Comparison of ENCODE assay signal across 23 cellular contexts in the genomic region with DNA sequence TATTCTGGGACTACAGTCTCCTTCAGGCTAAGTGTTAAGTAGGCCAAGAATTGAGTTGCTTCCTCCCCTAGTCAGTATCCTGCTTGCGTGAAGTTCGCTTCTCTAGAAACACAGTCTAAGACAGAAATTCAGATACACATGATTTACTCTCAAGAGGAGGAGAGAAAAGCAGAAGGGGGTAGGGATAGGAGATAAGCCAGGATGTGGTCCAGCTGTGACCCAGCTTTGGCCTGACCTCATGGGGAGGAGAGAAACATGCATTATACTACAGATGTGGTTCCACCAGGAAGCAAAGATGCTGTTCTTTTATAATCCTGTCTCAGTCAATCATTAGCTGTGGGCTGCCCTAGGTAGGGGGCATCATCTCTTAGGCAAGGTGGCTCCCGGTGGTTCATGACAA.
DNase-seq lines count a peak whose midpoint lies in the region; ATAC-seq, FAIRE-seq and TF ChIP-seq lines count a peak whose summit lies in the region.
"Had no signal": no experiment of that assay in that cellular context is flagged by ENCODE, and none has a peak within 500 bp of the region (broad histone marks: within the 10 kb centered on the region; RNA-seq: fewer than 3 reads in every experiment).

No MANE protein-coding gene starts in this region.

- no peak overlapping the region for H3K9ac ChIP-seq in astrocyte (ENCODE audit: low read length)

- H3K36me3 Mint-ChIP-seq in astrocyte (ENCODE audit: low read depth, unreplicated experiment), result peaks cover 2% of the 10 kb centered on the region
- no peaks in the 10 kb centered on the region for H3K36me3 Mint-ChIP-seq in natural killer cell treated with Interleukin-12 subunit alpha and Interleukin-12 subunit beta and Interleukin-15 and Interleukin-18, amount 100 ng/mL, for 72 hours

- H3K27me3 Mint-ChIP-seq in astrocyte (ENCODE audit: low read depth, unreplicated experiment), result no peaks in the 10 kb centered on the region
- H3K27me3 Mint-ChIP-seq in natural killer cell treated with Interleukin-12 subunit alpha and Interleukin-12 subunit beta and Interleukin-15 and Interleukin-18, amount 100 ng/mL, for 72 hours, result peaks cover 0 to 5% of the 10 kb centered on the region in 2 donors
- H3K27me3 Mint-ChIP-seq: B cell; CD4-positive, alpha-beta T cell had no signal

- no peak overlapping the region for H2AFZ ChIP-seq in astrocyte (ENCODE audit: low read depth, low read length)

- no peak for FAIRE-seq in astrocyte (lab: Jason Lieb, UNC)
- FAIRE-seq: GM18507, HepG2, K562 had no signal

- no peak overlapping the region for H3K4me3 Mint-ChIP-seq in astrocyte (ENCODE audit: unreplicated experiment)
- no peak overlapping the region for H3K4me3 Mint-ChIP-seq in natural killer cell treated with Interleukin-12 subunit alpha and Interleukin-12 subunit beta and Interleukin-15 and Interleukin-18, amount 100 ng/mL, for 72 hours
- H3K4me3 Mint-ChIP-seq: B cell; CD4-positive, alpha-beta T cell had no signal

- H3K36me3 ChIP-seq in astrocyte (ENCODE audit: insufficient read depth, low read length), result no peaks in the 10 kb centered on the region

- H3K4me3 ChIP-seq in astrocyte (ENCODE audit: insufficient read depth, low read depth, low read length), result no peak overlapping the region
- H3K4me3 ChIP-seq: A549, K562 had no signal

- ATAC-seq in natural killer cell treated with Interleukin-12 subunit alpha and Interleukin-12 subunit beta and Interleukin-15 and Interleukin-18, amount 100 ng/mL, for 72 hours, result peak; percentile 31 to 59
- ATAC-seq: A549, HepG2, K562, Panc1, SK-N-SH treated with all-trans-retinoic acid at 6 μM for 48 hours had no signal

- H3K27me3 ChIP-seq in astrocyte (ENCODE audit: insufficient read depth, low read length), result no peaks in the 10 kb centered on the region

- DNase-seq in CMK (ENCODE audit: low read depth) (peak; percentile 79), MV-4-11 (lab: John Stamatoyannopoulos, UW) (peak; percentile 70), astrocyte (ENCODE audit: low read depth) (no peak), head of caudate nucleus (no peak), GM03348 (ENCODE audit: low spot score) (no peak)
- no peak for DNase-seq in natural killer cell treated with Interleukin-12 subunit alpha and Interleukin-12 subunit beta and Interleukin-15 and Interleukin-18, amount 100 ng/mL, for 72 hours (ENCODE audit: low spot score)
- DNase-seq in activated T-cell treated with anti-CD3 and anti-CD28 coated beads, Interleukin-2, amount 50 U/mL, for 1 hour, result no peak
- DNase-seq: Caco-2; CD4-positive, alpha-beta T cell; DMS 273 treated with DMSO at 0.1 percent for 48 hours; MM.1S; NCI-H1092 treated with DMSO at 0.1 percent for 48 hours; NCI-H146; NCI-H2029 treated with DMSO at 0.1 percent for 48 hours; NCI-H510A treated with DMSO at 0.1 percent for 48 hours; NCI-H748 treated with DMSO at 0.1 percent for 48 hours had no signal

- H3K4me1 Mint-ChIP-seq in astrocyte (ENCODE audit: low read depth, unreplicated experiment), result peaks cover 5% of the 10 kb centered on the region
- H3K4me1 Mint-ChIP-seq in natural killer cell treated with Interleukin-12 subunit alpha and Interleukin-12 subunit beta and Interleukin-15 and Interleukin-18, amount 100 ng/mL, for 72 hours (ENCODE audit: low read depth in 2 of 2), result peaks cover 5 to 16% of the 10 kb centered on the region in 2 donors
- H3K4me1 Mint-ChIP-seq: B cell had no signal

- H4K20me1 ChIP-seq in astrocyte (ENCODE audit: insufficient read depth, low read length), result no peaks in the 10 kb centered on the region

- no peaks in the 10 kb centered on the region for H3K9me3 ChIP-seq in astrocyte (ENCODE audit: insufficient read depth, low read depth, low read length)
- H3K9me3 ChIP-seq: A549, Caco-2 had no signal

- no peaks in the 10 kb centered on the region for H3K79me2 ChIP-seq in astrocyte (ENCODE audit: insufficient read depth, low read length)

- H3K27ac Mint-ChIP-seq in astrocyte (ENCODE audit: unreplicated experiment), result peak overlapping the region; percentile 5
- no peak overlapping the region for H3K27ac Mint-ChIP-seq in natural killer cell treated with Interleukin-12 subunit alpha and Interleukin-12 subunit beta and Interleukin-15 and Interleukin-18, amount 100 ng/mL, for 72 hours
- H3K27ac Mint-ChIP-seq: B cell; CD4-positive, alpha-beta T cell had no signal

- H3K4me2 ChIP-seq in astrocyte (ENCODE audit: low read length), result no peak overlapping the region
- H3K4me2 ChIP-seq: A549 had no signal

- no peak for TF ChIP-seq CTCF in astrocyte (IDR thresholded peaks at IDR 0.05; ENCODE audit: insufficient read depth, low read depth, low read length)

- no peaks in the 10 kb centered on the region for H3K9me3 Mint-ChIP-seq in astrocyte (ENCODE audit: unreplicated experiment)
- peaks cover 3% of the 10 kb centered on the region for H3K9me3 Mint-ChIP-seq in natural killer cell treated with Interleukin-12 subunit alpha and Interleukin-12 subunit beta and Interleukin-15 and Interleukin-18, amount 100 ng/mL, for 72 hours
- H3K9me3 Mint-ChIP-seq: CD4-positive, alpha-beta T cell had no signal

- intact Hi-C loops in head of caudate nucleus (cut with DNase I), result no loop called here

- H3K4me1 ChIP-seq in astrocyte (ENCODE audit: insufficient read depth, low read length), result peaks cover 5% of the 10 kb centered on the region
- H3K4me1 ChIP-seq: A549, Caco-2 had no signal

- H3K27ac ChIP-seq in astrocyte (ENCODE audit: low read depth, low read length), result no peak overlapping the region
- H3K27ac ChIP-seq: A549 had no signal

Comparison
In these comparisons a context has a peak if more than half of its experiments do, and no peak if none do; other contexts are left out.
1. DNase-seq: peak in CMK (single experiment) and MV-4-11 (single experiment); none in astrocyte (single experiment), natural killer cell treated with Interleukin-12 subunit alpha and Interleukin-12 subunit beta and Interleukin-15 and Interleukin-18, amount 100 ng/mL, for 72 hours (single experiment), head of caudate nucleus (0 of 42), activated T-cell treated with anti-CD3 and anti-CD28 coated beads, Interleukin-2, amount 50 U/mL, for 1 hour (single experiment) and GM03348 (single experiment).